In genomic region chr22:23192133-23192532, GRCh38 we compare ENCODE assay signal across 14 cellular contexts. TPM values are rescaled to one million over a fixed set of nuclear protein-coding genes. Genes with fewer than 3 reads are reported as not detected.
DNase-seq lines count a peak whose midpoint lies in the region; ATAC-seq and TF ChIP-seq lines count a peak whose summit lies in the region.
"Had no signal": no experiment of that assay in that cellular context is flagged by ENCODE, and none has a peak within 500 bp of the region (broad histone marks: within the 10 kb centered on the region; RNA-seq: fewer than 3 reads in every experiment).

No MANE protein-coding gene starts in this region.

- H3K4me3 ChIP-seq in right atrium auricular region (no peak overlapping the region), heart left ventricle (no peak overlapping the region), upper lobe of right lung (no peak overlapping the region), spleen (no peak overlapping the region)
- H3K4me3 ChIP-seq: ascending aorta had no signal

- WGBS in heart left ventricle, 4 donors = 40 to 60% (median 47%) methylated on average over 4 to 5 of the region's 5 CpGs
- WGBS in spleen, 5 donors = 74 to 82% (median 81%) methylated on average over 4 to 5 of the region's 5 CpGs

- intact Hi-C loops in Right ventricle myocardium inferior (cut with DNase I) (no loop called here), heart left ventricle (cut with DNase I) (loop anchor here in 1 of 10 donors (10.0 kb wide), 1 partner anchor 493 kb away; no protein-coding TSS in a partner anchor), upper lobe of right lung (cut with DNase I) (no loop called here), spleen (cut with DNase I; ENCODE audit: low total_unique reads) (no loop called here)

- TF ChIP-seq CTCF in right atrium auricular region (IDR thresholded peaks at IDR 0.05) (no peak), heart left ventricle (IDR thresholded peaks at IDR 0.05) (no peak), upper lobe of right lung (IDR thresholded peaks at IDR 0.05) (no peak), spleen (IDR thresholded peaks at IDR 0.05 in 8 of 11, conservative IDR thresholded peaks at IDR 0.05 in 3 of 11) (no peak)

- H3K27me3 ChIP-seq in right atrium auricular region = no peaks in the 10 kb centered on the region
- no peaks in the 10 kb centered on the region for H3K27me3 ChIP-seq in heart left ventricle
- no peaks in the 10 kb centered on the region for H3K27me3 ChIP-seq in upper lobe of right lung
- no peaks in the 10 kb centered on the region for H3K27me3 ChIP-seq in spleen (replicated peaks in 1 of 7)
- H3K27me3 ChIP-seq: ascending aorta had no signal

- peaks cover 0 to 62% of the 10 kb centered on the region in 2 donors for H3K4me1 ChIP-seq in right atrium auricular region
- peaks cover 0 to 67% (median 14%) of the 10 kb centered on the region in 12 donors for H3K4me1 ChIP-seq in heart left ventricle
- peaks cover 29% of the 10 kb centered on the region for H3K4me1 ChIP-seq in upper lobe of right lung
- H3K4me1 ChIP-seq in spleen = peaks cover 0 to 67% (median 19%) of the 10 kb centered on the region in 6 donors

- no peaks in the 10 kb centered on the region for H3K9me3 ChIP-seq in right atrium auricular region
- H3K9me3 ChIP-seq in heart left ventricle = no peaks in the 10 kb centered on the region
- H3K9me3 ChIP-seq in upper lobe of right lung = no peaks in the 10 kb centered on the region
- H3K9me3 ChIP-seq in spleen = no peaks in the 10 kb centered on the region
- H3K9me3 ChIP-seq: ascending aorta had no signal

- H3K27ac ChIP-seq in right atrium auricular region = peak overlapping the region in 1 of 2 donors; percentile 38
- H3K27ac ChIP-seq in heart left ventricle = peak overlapping the region in 2 of 12 donors; percentile 29 to 57
- H3K27ac ChIP-seq in upper lobe of right lung = no peak overlapping the region
- no peak overlapping the region for H3K27ac ChIP-seq in spleen
- H3K27ac ChIP-seq: epithelial cell of prostate, KMS-11 had no signal

- TF ChIP-seq POLR2A in heart left ventricle (IDR thresholded peaks at IDR 0.05) (no peak), spleen (IDR thresholded peaks at IDR 0.05) (no peak)

- ATAC-seq in Right ventricle myocardium inferior (peak; percentile 67), heart left ventricle (peak in 3 of 4 donors; percentile 33 to 52 (median 50)), upper lobe of right lung (peak; percentile 93), GM21529 (IDR thresholded peaks at IDR 0.05; ENCODE audit: unreplicated experiment) (no peak)
- ATAC-seq: stimulated activated naive B cell treated with anti-CD40 and anti-IgM and Interleukin-4, amounts not matched to agents 10 μg/mL and 1 μg/mL and 100 μg/mL, for 72 hours had no signal

- DNase-seq in Right ventricle myocardium inferior (ENCODE audit: missing footprints) (no peak), right atrium auricular region (ENCODE audit: low spot score) (no peak), NCI-H524 treated with DMSO at 0.1 percent for 48 hours (lab: John Stamatoyannopoulos, UW) (peak; percentile 89), heart left ventricle (peak in 1 of 5 donors; percentile 38), upper lobe of right lung (peak; percentile 84), spleen (no peak)
- DNase-seq in activated CD4-positive, alpha-beta T cell treated with anti-CD3 and anti-CD28 coated beads for 4 hours = no peak
- DNase-seq: immature natural killer cell; stimulated activated naive B cell treated with anti-CD40 and anti-IgM and Interleukin-4, amounts not matched to agents 10 μg/mL and 1 μg/mL and 100 μg/mL, for 72 hours had no signal

- H3K36me3 ChIP-seq in right atrium auricular region = no peaks in the 10 kb centered on the region
- peaks cover 0 to 20% (median 0%) of the 10 kb centered on the region in 9 donors for H3K36me3 ChIP-seq in heart left ventricle
- no peaks in the 10 kb centered on the region for H3K36me3 ChIP-seq in upper lobe of right lung
- peaks cover 0 to 59% (median 4%) of the 10 kb centered on the region in 6 donors for H3K36me3 ChIP-seq in spleen

RNA-seq across cellular contexts. Expression of gene BCR, which starts 11.8 kb away (rescaled TPM):
- total RNA-seq in Right ventricle myocardium inferior (29.0 TPM), right atrium auricular region (10 to 100 TPM; 27.0 to 41.3 TPM), heart left ventricle (10 to 100 TPM; 24.0 to 51.1 (median 29.3) TPM), upper lobe of right lung (78.3 TPM), spleen (10 to 100 TPM; 39.3 to 64.8 (median 56.3) TPM)
- polyA plus RNA-seq in heart left ventricle (10 to 100 TPM; 12.6 to 22.4 TPM), spleen (10 to 100 TPM; 15.2 to 21.9 (median 15.8) TPM)

RNA-seq across cellular contexts. Expression of gene RAB36, which starts 46.9 kb away (rescaled TPM):
- total RNA-seq in Right ventricle myocardium inferior = 0.54 TPM
- total RNA-seq in right atrium auricular region = 1 to 10 TPM in 1 of 2 donors, under 1 TPM in 1; 0.59 to 2.0 TPM
- 1 to 10 TPM in 2 of 9 donors, under 1 TPM in 7; 0.25 to 3.2 (median 0.54) TPM for total RNA-seq in heart left ventricle
- polyA plus RNA-seq in heart left ventricle = under 1 TPM; 0.11 to 0.55 TPM
- 3.8 TPM for total RNA-seq in upper lobe of right lung
- total RNA-seq in spleen = 1 to 10 TPM; 1.6 to 3.7 (median 2.7) TPM
- 1 to 10 TPM; 1.0 to 1.3 (median 1.2) TPM for polyA plus RNA-seq in spleen
- total RNA-seq: T-helper 2 cell treated with Interferon-gamma antibody and Interleukin-4, amounts not matched to agents 100 ng/mL and 5 ng/mL, for 36 hours had no signal

RNA-seq across cellular contexts. Expression of gene RSPH14, which starts 50.3 kb away (rescaled TPM):
- total RNA-seq in Right ventricle myocardium inferior (not detected), right atrium auricular region (not detected), heart left ventricle (not detected), upper lobe of right lung (not detected), spleen (under 1 TPM in 2 of 7 donors, not detected in 5; 0.52 to 0.77 TPM)
- polyA plus RNA-seq in heart left ventricle (not detected), spleen (under 1 TPM in 2 of 3 donors, not detected in 1; 0.11 to 0.38 TPM)
- total RNA-seq: ascending aorta; T-helper 2 cell treated with Interferon-gamma antibody and Interleukin-4, amounts not matched to agents 100 ng/mL and 5 ng/mL, for 36 hours had no signal

Comparison
In these comparisons a context has a peak if more than half of its experiments do, and no peak if none do; other contexts are left out.
1. DNase-seq: peak in NCI-H524 treated with DMSO at 0.1 percent for 48 hours (single experiment) and upper lobe of right lung (single experiment); none in Right ventricle myocardium inferior (single experiment), right atrium auricular region (single experiment), activated CD4-positive, alpha-beta T cell treated with anti-CD3 and anti-CD28 coated beads for 4 hours (0 of 2) and spleen (single experiment).